In the genomic region with DNA sequence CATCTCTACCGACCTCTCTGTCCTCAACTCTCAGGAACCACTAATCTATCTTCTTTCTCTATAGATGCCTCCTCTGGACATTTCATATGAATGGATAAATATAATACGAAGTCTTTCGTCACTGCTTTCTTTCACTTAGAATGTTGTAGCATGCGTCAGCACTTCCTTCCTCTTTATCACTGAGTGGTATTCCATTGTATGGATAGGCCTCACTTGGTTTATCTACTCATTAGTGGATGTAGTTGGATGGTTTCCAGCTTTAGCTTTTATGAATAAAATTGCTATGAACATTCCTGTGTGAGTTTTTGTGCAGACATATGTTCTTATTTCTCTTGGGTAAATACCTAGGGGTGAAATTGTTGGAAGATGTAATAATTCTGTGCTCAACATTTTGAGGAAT, we compare ENCODE assay signal across 17 cellular contexts.
"Had no signal": no experiment of that assay in that cellular context is flagged by ENCODE, and none has a peak within 500 bp of the region (broad histone marks: within the 10 kb centered on the region; RNA-seq: fewer than 3 reads in every experiment).

No MANE protein-coding gene starts in this region.

- H3K27me3 ChIP-seq: adrenal gland, body of pancreas, gastrocnemius medialis, heart right ventricle, right lobe of liver, tibial artery, uterus had no signal

- H3K36me3 ChIP-seq: adrenal gland, gastrocnemius medialis, heart right ventricle, right lobe of liver, tibial artery, uterus had no signal

- H3K9me3 ChIP-seq: adrenal gland, body of pancreas, gastrocnemius medialis, right lobe of liver, tibial artery, uterus had no signal

- H3K27ac ChIP-seq: adrenal gland, body of pancreas, gastrocnemius medialis, heart right ventricle, right lobe of liver, tibial artery, uterus had no signal

- H3K4me3 ChIP-seq: adrenal gland, body of pancreas, gastrocnemius medialis, heart right ventricle, right lobe of liver, tibial artery, uterus had no signal

- DNase-seq: activated B cell treated with CpG ODN at 0.5 μM for 24 hours; activated CD4-positive, alpha-beta T cell treated with anti-CD3 and anti-CD28 coated beads, Interleukin-2, amount 10 ng/mL, durations not matched to agents 24 days and 14 days; activated naive CD4-positive, alpha-beta T cell treated with anti-CD3 and anti-CD28 coated beads, Interleukin-2, amount 50 U/mL, for 16 hours; activated T-cell treated with anti-CD3 and anti-CD28 coated beads for 4 hours; adrenal gland; body of pancreas; effector CD4-positive, alpha-beta T cell; gastrocnemius medialis; heart right ventricle; islet precursor cell; nucleus accumbens; right lobe of liver; tibial artery; uterus had no signal

- H3K4me1 ChIP-seq: adrenal gland, body of pancreas, gastrocnemius medialis, heart right ventricle, right lobe of liver, tibial artery, uterus had no signal

- ATAC-seq: body of pancreas; gastrocnemius medialis; heart right ventricle; left lobe of liver; natural killer cell treated with Interleukin-12 subunit alpha and Interleukin-12 subunit beta and Interleukin-15 and Interleukin-18, amount 100 ng/mL, for 72 hours; right lobe of liver; stimulated activated effector memory CD8-positive, alpha-beta T cell treated with anti-CD3 and anti-CD28 coated beads, Interleukin-12 subunit alpha, Interleukin-12 subunit beta, amount 100 ng/mL, for 72 hours had no signal
